In genomic region chr14:88002421-88002820, GRCh38 we compare ENCODE assay signal across 2 cellular contexts.
TF ChIP-seq lines count a peak whose summit lies in the region.

No MANE protein-coding gene starts in this region.

TF ChIP-seq in HepG2, 621 proteins besides CTCF, POLR2A, EP300 and RAD21:
- TF ChIP-seq MTA1 (CRISPR knock-in tag; IDR thresholded peaks at IDR 0.05; ENCODE audit: borderline replicate concordance) (no peak), RNF219 (CRISPR knock-in tag; IDR thresholded peaks at IDR 0.05) (no peak), TEF (CRISPR knock-in tag; IDR thresholded peaks at IDR 0.05) (no peak), ZMAT3 (CRISPR knock-in tag; conservative IDR thresholded peaks at IDR 0.05) (no peak), ZNF572 (CRISPR knock-in tag; IDR thresholded peaks at IDR 0.05) (no peak), ZNF792 (CRISPR knock-in tag; IDR thresholded peaks at IDR 0.05) (no peak), ZNF615 (CRISPR knock-in tag; IDR thresholded peaks at IDR 0.05; ENCODE audit: borderline replicate concordance) (no peak), ZEB1 (IDR thresholded peaks at IDR 0.05; ENCODE audit: insufficient replicate concordance, low read depth) (no peak), HNRNPK (IDR thresholded peaks at IDR 0.05; ENCODE audit: low read depth, low read length, poor library complexity, severe bottlenecking) (no peak), ZNF775 (CRISPR knock-in tag; IDR thresholded peaks at IDR 0.05; ENCODE audit: borderline replicate concordance) (no peak), SALL2 (CRISPR knock-in tag; IDR thresholded peaks at IDR 0.05) (no peak), TCF7L2 (IDR thresholded peaks at IDR 0.05; ENCODE audit: low read depth, low read length) (no peak), HMG20A (CRISPR knock-in tag; IDR thresholded peaks at IDR 0.05; ENCODE audit: borderline replicate concordance) (no peak), ZNF33B (CRISPR knock-in tag; IDR thresholded peaks at IDR 0.05) (no peak), TBP (CRISPR knock-in tag; IDR thresholded peaks at IDR 0.05) (no peak), ZNF143 (CRISPR knock-in tag; IDR thresholded peaks at IDR 0.05) (no peak), TGIF2 (CRISPR knock-in tag; IDR thresholded peaks at IDR 0.05) (no peak), ZNF773 (CRISPR knock-in tag; IDR thresholded peaks at IDR 0.05; ENCODE audit: borderline replicate concordance) (no peak)

TF ChIP-seq in H1, 55 proteins besides CTCF, POLR2A, EP300 and RAD21:
- TF ChIP-seq POU5F1 (IDR thresholded peaks at IDR 0.05; ENCODE audit: low read depth, low read length) (no peak), ZNF274 (IDR thresholded peaks at IDR 0.05; ENCODE audit: borderline replicate concordance, extremely low read depth, low read length) (no peak)
